ENCODE assay signal across 13 cellular contexts in the genomic region with DNA sequence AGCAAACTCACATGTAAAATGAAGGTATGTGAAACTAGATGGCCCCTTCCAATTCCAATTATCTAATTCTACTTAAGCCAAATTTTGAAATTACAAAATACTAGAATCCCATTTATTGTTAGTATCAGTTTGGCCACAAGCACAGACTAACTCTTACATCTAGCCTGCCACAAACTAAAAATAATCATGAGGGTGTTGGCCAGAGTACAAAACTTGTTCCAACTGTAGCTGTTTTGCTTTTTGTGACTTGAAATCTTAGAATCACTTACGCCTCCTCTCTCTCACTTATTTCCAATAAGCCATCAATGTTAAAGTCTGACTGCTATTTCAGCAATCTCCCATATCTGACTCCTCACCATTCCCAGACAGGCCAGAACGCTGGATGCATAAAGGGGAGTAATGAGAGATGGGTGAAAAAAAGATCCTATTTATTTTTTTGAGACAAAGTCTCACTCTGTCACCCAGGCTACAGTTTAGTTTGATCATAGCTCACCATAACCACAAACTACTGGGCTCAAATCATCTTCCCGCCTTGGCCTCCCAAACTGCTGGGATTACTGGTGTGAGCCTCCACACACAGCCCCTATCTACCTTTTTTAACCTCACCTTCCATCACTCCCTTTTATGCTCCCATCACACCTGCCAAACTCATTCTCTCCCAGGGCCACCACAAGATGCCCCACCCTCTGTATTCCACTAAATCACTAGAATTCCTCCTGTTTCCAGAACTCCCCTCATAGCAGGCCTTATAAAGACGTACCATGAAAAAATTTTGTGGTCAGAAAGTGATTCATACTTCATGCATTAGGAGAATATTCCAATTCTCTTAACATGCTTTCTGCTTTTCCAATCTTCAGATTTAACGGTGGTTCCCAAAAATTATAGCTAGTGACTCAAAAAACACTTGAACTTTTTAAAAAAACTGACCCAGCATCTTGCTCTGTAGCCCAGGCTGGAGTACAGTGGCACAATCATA. TPM values are rescaled to one million over a fixed set of nuclear protein-coding genes. Genes with fewer than 3 reads are reported as not detected.
DNase-seq lines count a peak whose midpoint lies in the region; ATAC-seq and TF ChIP-seq lines count a peak whose summit lies in the region.
"Had no signal": no experiment of that assay in that cellular context is flagged by ENCODE, and none has a peak within 500 bp of the region (broad histone marks: within the 10 kb centered on the region; RNA-seq: fewer than 3 reads in every experiment).

No MANE protein-coding gene starts in this region.

- H3K36me3 Mint-ChIP-seq in CD4-positive, alpha-beta memory T cell, result peaks cover 25 to 53% of the 10 kb centered on the region in 2 donors

- peaks cover 0 to 1% (median 0%) of the 10 kb centered on the region in 8 donors for H3K9me3 Mint-ChIP-seq in CD4-positive, alpha-beta memory T cell

- POLR2A ChIA-PET in CD4-positive, alpha-beta memory T cell (lab: Charles Lee; ENCODE audit: partially characterized antibody), result interaction anchor here (1.1 kb wide), 1 partner anchor 26 kb away, joined by 5 read pairs; no protein-coding TSS in a partner anchor
- POLR2A ChIA-PET in PC-3 (lab: Charles Lee; ENCODE audit: unreplicated experiment), result no interaction called here

- TF ChIP-seq CTCF in PC-3 (conservative IDR thresholded peaks at IDR 0.05; ENCODE audit: low read depth, low read length) (no peak), sigmoid colon (IDR thresholded peaks at IDR 0.05) (no peak)

- H3K27me3 ChIP-seq in CD4-positive, alpha-beta memory T cell (ENCODE audit: insufficient read depth, low read length), result no peaks in the 10 kb centered on the region
- H3K27me3 ChIP-seq in PC-3 (ENCODE audit: low read length), result no peaks in the 10 kb centered on the region
- no peaks in the 10 kb centered on the region for H3K27me3 ChIP-seq in sigmoid colon

- H4K20me1 ChIP-seq in PC-3 (ENCODE audit: low read length), result no peaks in the 10 kb centered on the region

- H3K4me3 Mint-ChIP-seq in CD4-positive, alpha-beta memory T cell, result no peak overlapping the region

- H3K4me1 ChIP-seq in CD4-positive, alpha-beta memory T cell (ENCODE audit: insufficient read depth, low read length), result no peaks in the 10 kb centered on the region
- H3K4me1 ChIP-seq in PC-3 (ENCODE audit: insufficient read depth, low read length) (no peaks in the 10 kb centered on the region), sigmoid colon (peaks cover 0 to 18% (median 15%) of the 10 kb centered on the region in 4 donors)

- no peaks in the 10 kb centered on the region for H3K9me3 ChIP-seq in CD4-positive, alpha-beta memory T cell (ENCODE audit: control insufficient read depth in 1 of 2, low read length in 2 of 2)
- H3K9me3 ChIP-seq in PC-3 (ENCODE audit: low read length), result no peaks in the 10 kb centered on the region
- no peaks in the 10 kb centered on the region for H3K9me3 ChIP-seq in sigmoid colon

- H3F3A ChIP-seq in PC-3 (ENCODE audit: low read length, unreplicated experiment), result no peaks in the 10 kb centered on the region

- no peaks in the 10 kb centered on the region for H3K27me3 Mint-ChIP-seq in CD4-positive, alpha-beta memory T cell

- H3K4me1 Mint-ChIP-seq in CD4-positive, alpha-beta memory T cell, result peaks cover 7 to 11% (median 9%) of the 10 kb centered on the region in 4 donors

- CTCF ChIA-PET in CD4-positive, alpha-beta memory T cell (lab: Charles Lee; ENCODE audit: partially characterized antibody), result interaction anchor here (0.7 kb wide), 2 partner anchors 68 to 91 kb away, joined by 3 read pairs; no protein-coding TSS in a partner anchor
- CTCF ChIA-PET in PC-3 (lab: Charles Lee), result no interaction called here

- in situ Hi-C loops in KBM-7 (cut with MboI; ENCODE audit: low pct_unique_long_range_greater_than_20kb, low sequenced_read_pairs), result no loop called here

- H2AFZ ChIP-seq in PC-3 (ENCODE audit: low read length), result no peak overlapping the region

- peak overlapping the region in 5 of 7 donors; percentile 24 to 80 (median 59) for H3K27ac Mint-ChIP-seq in CD4-positive, alpha-beta memory T cell

- H3K27ac ChIP-seq in CD4-positive, alpha-beta memory T cell (ENCODE audit: low read depth, low read length), result no peak overlapping the region
- no peak overlapping the region for H3K27ac ChIP-seq in PC-3 (ENCODE audit: low read length)
- H3K27ac ChIP-seq in sigmoid colon, result peak overlapping the region; percentile 2 to 29 (median 21)
- H3K27ac ChIP-seq: WERI-Rb-1 had no signal

- H3K4me3 ChIP-seq in CD4-positive, alpha-beta memory T cell (ENCODE audit: low read length in 2 of 2), result no peak overlapping the region
- no peak overlapping the region for H3K4me3 ChIP-seq in PC-3 (ENCODE audit: low read length)
- H3K4me3 ChIP-seq in sigmoid colon, result no peak overlapping the region

- 86 to 91% methylated on average over 5 of the region's 5 CpGs for WGBS in sigmoid colon, 2 donors

- no peaks in the 10 kb centered on the region for H3K9me2 ChIP-seq in PC-3 (replicated peaks; ENCODE audit: low read length)

- ATAC-seq in PC-3 (no peak), GM18868 (IDR thresholded peaks at IDR 0.05; ENCODE audit: unreplicated experiment) (no peak)

- TF ChIP-seq POLR2A in sigmoid colon (IDR thresholded peaks at IDR 0.05), result no peak

- peaks cover 5% of the 10 kb centered on the region for H3K36me3 ChIP-seq in CD4-positive, alpha-beta memory T cell (ENCODE audit: insufficient read depth, low read length)
- H3K36me3 ChIP-seq in PC-3 (ENCODE audit: low read depth, low read length), result no peaks in the 10 kb centered on the region
- H3K36me3 ChIP-seq in sigmoid colon, result peaks cover 0 to 42% (median 2%) of the 10 kb centered on the region in 4 donors
- H3K36me3 ChIP-seq: WERI-Rb-1 had no signal

- TF ChIP-seq EP300 in sigmoid colon (IDR thresholded peaks at IDR 0.05), result no peak

- intact Hi-C loops in CD4-positive, alpha-beta memory T cell (cut with micrococcal nuclease), result no loop called here
- intact Hi-C loops in PC-3 (cut with micrococcal nuclease) (no loop called here), sigmoid colon (cut with DNase I) (no loop called here)

- no TSS peak for BruUV-seq in PC-3 (replicated peaks; lab: Mats Ljungman, UMichigan)

- no peak overlapping the region for H3K4me2 ChIP-seq in PC-3 (ENCODE audit: low read length)

- no peak overlapping the region for H3K9ac ChIP-seq in PC-3 (ENCODE audit: low read length)

- no peak for DNase-seq in CD4-positive, alpha-beta memory T cell
- DNase-seq in PC-3 (peak; percentile 37), fibroblast of peridontal ligament (ENCODE audit: extremely low read depth) (peak; percentile 89), sigmoid colon (no peak), KBM-7 (no peak), T1000 (lab: John Stamatoyannopoulos, UW) (no peak), dermis blood vessel endothelial cell (no peak)
- DNase-seq: activated naive CD4-positive, alpha-beta T cell treated with Interleukin-2 at 50 U/mL for 16 hours; DMS 273 treated with DMSO at 0.1 percent for 48 hours; NCI-H1694; posterior cingulate gyrus; WERI-Rb-1 had no signal

- H3K79me2 ChIP-seq in PC-3 (ENCODE audit: low read length), result no peaks in the 10 kb centered on the region

RNA-seq across cellular contexts. Expression of a gene that starts 36.5 kb away (rescaled TPM):
- total RNA-seq in CD4-positive, alpha-beta memory T cell, result 10 to 100 TPM; 95.6 to 97.1 TPM
- polyA plus RNA-seq in CD4-positive, alpha-beta memory T cell, result 10 to 100 TPM; 12.7 to 13.7 TPM
- total RNA-seq in PC-3 (2014; rRNA removed) (6.5 and 8.7 TPM in 2 replicates), sigmoid colon (10 to 100 TPM; 50.1 to 90.3 (median 82.2) TPM), dermis blood vessel endothelial cell (66.3 and 66.5 TPM in 2 replicates)
- polyA plus RNA-seq in sigmoid colon, result 10 to 100 TPM; 21.0 to 26.1 (median 25.5) TPM

Comparison
In these comparisons a context has a peak if more than half of its experiments do, and no peak if none do; other contexts are left out.
1. DNase-seq: peak in PC-3 (single experiment) and fibroblast of peridontal ligament (single experiment); none in CD4-positive, alpha-beta memory T cell (0 of 5), sigmoid colon (single experiment), KBM-7 (single experiment), T1000 (single experiment) and dermis blood vessel endothelial cell (single experiment).
2. H3K27ac ChIP-seq: peak in sigmoid colon (4 of 4); none in CD4-positive, alpha-beta memory T cell (single experiment) and PC-3 (single experiment).